In the genomic region with DNA sequence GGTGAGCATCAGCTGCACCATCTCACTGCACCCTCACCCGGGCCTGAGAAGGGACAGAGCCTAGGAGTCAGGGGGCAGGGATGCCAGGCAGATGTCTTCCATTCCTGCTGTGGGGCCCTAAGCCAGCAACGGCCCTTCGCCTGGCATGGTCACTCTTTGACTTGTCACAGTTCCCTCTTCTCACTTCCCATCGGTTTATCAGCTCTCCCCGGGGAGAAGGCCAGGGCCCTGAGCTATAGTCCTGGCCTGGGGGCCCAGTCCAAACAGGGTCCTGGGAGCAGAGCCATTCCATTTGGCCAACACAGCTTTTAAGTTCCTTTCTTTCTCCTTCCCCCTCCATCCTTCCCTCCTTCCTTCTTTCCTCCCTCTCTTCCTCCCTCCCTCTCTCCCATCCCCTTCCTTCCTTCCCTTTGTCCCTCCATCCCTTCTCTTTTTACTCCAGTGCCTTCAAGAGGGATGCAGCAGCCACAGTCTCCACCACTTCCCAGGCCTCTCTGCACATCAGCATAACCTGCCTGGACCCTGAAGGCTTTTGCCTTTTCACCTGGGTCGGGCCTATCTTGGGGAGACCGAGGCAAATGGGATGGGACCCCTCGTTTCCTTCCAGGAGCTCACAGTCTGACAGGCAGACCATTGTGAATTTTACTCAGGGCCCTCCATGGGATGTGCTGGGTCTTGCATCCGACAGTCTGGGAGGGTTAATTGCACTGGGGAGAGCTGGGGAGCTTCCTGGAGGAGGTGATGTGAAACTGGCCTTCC, we compare ENCODE assay signal across 11 cellular contexts. TPM values are rescaled to one million over a fixed set of nuclear protein-coding genes. Genes with fewer than 3 reads are reported as not detected.
DNase-seq lines count a peak whose midpoint lies in the region; ATAC-seq, FAIRE-seq and TF ChIP-seq lines count a peak whose summit lies in the region.
"Had no signal": no experiment of that assay in that cellular context is flagged by ENCODE, and none has a peak within 500 bp of the region (broad histone marks: within the 10 kb centered on the region; RNA-seq: fewer than 3 reads in every experiment).

No MANE protein-coding gene starts in this region.

- peak overlapping the region; percentile 91 for H3K27ac Mint-ChIP-seq in HFFc6
- H3K27ac Mint-ChIP-seq: natural killer cell treated with Interleukin-12 subunit alpha and Interleukin-12 subunit beta and Interleukin-15 and Interleukin-18, amount 100 ng/mL, for 72 hours had no signal

- TF ChIP-seq EP300 in suprapubic skin (IDR thresholded peaks at IDR 0.05): no peak

- H3K27me3 ChIP-seq in breast epithelium: peaks cover 0 to 4% of the 10 kb centered on the region in 2 donors
- H3K27me3 ChIP-seq in suprapubic skin: peaks cover 14% of the 10 kb centered on the region

- 75 to 87% methylated on average over 7 to 9 of the region's 9 CpGs for WGBS in mesodermal cell (ENCODE audit: insufficient coverage in 2 of 2), 2 experiments
- WGBS in suprapubic skin: 31% methylated on average over 8 of the region's 9 CpGs

- H3K9me3 ChIP-seq in breast epithelium (no peaks in the 10 kb centered on the region), mesodermal cell (ENCODE audit: control insufficient read depth, low read length) (no peaks in the 10 kb centered on the region), suprapubic skin (no peaks in the 10 kb centered on the region), kidney (ENCODE audit: control insufficient read depth in 1 of 2, low read length in 2 of 2) (no peaks in the 10 kb centered on the region)

- H3K9ac ChIP-seq in kidney (ENCODE audit: low read length in 2 of 2): no peak overlapping the region

- no peaks in the 10 kb centered on the region for H3K9me3 Mint-ChIP-seq in HFFc6
- H3K9me3 Mint-ChIP-seq: natural killer cell treated with Interleukin-12 subunit alpha and Interleukin-12 subunit beta and Interleukin-15 and Interleukin-18, amount 100 ng/mL, for 72 hours had no signal

- TF ChIP-seq CTCF in HFFc6 (IDR thresholded peaks at IDR 0.05) (no peak), breast epithelium (IDR thresholded peaks at IDR 0.05) (no peak), suprapubic skin (IDR thresholded peaks at IDR 0.05) (no peak), kidney (IDR thresholded peaks at IDR 0.05; ENCODE audit: borderline replicate concordance, extremely low read depth, insufficient read depth) (no peak)

- peak overlapping the region; percentile 41 to 67 (median 65) for H3K4me3 ChIP-seq in breast epithelium
- H3K4me3 ChIP-seq in mesodermal cell (ENCODE audit: extremely low read depth, insufficient read depth, low read length, poor library complexity, severe bottlenecking): peak overlapping the region; percentile 26
- H3K4me3 ChIP-seq in suprapubic skin: peak overlapping the region; percentile 34
- H3K4me3 ChIP-seq in kidney (ENCODE audit: low read length in 2 of 2): no peak overlapping the region

- DNase-seq in HFFc6: no peak
- no peak for DNase-seq in breast epithelium (ENCODE audit: low spot score in 2 of 2)
- no peak for DNase-seq in suprapubic skin (ENCODE audit: low spot score in 2 of 2)
- DNase-seq in kidney: no peak
- DNase-seq in DMS79 (lab: John Stamatoyannopoulos, UW): no peak
- DNase-seq in NCI-H187 (lab: John Stamatoyannopoulos, UW): no peak

- ATAC-seq in GM21390 (IDR thresholded peaks at IDR 0.05; ENCODE audit: unreplicated experiment): no peak
- ATAC-seq: natural killer cell treated with Interleukin-12 subunit alpha and Interleukin-12 subunit beta and Interleukin-15 and Interleukin-18, amount 100 ng/mL, for 72 hours had no signal

- no peaks in the 10 kb centered on the region for H3K36me3 ChIP-seq in breast epithelium
- peaks cover 71% of the 10 kb centered on the region for H3K36me3 ChIP-seq in mesodermal cell (ENCODE audit: control insufficient read depth, insufficient read depth, low read length)
- no peaks in the 10 kb centered on the region for H3K36me3 ChIP-seq in suprapubic skin
- no peaks in the 10 kb centered on the region for H3K36me3 ChIP-seq in kidney (ENCODE audit: control insufficient read depth in 1 of 2, insufficient read depth in 2 of 2, low read length in 2 of 2)

- H3K4me3 Mint-ChIP-seq in HFFc6: peak overlapping the region; percentile 92
- H3K4me3 Mint-ChIP-seq: natural killer cell treated with Interleukin-12 subunit alpha and Interleukin-12 subunit beta and Interleukin-15 and Interleukin-18, amount 100 ng/mL, for 72 hours had no signal

- H3K4me1 Mint-ChIP-seq in HFFc6 (ENCODE audit: low read depth): peaks cover 64% of the 10 kb centered on the region

- intact Hi-C loops in breast epithelium (cut with DNase I; ENCODE audit: low total_unique reads): no loop called here
- intact Hi-C loops in kidney (cut with DNase I): no loop called here

- TF ChIP-seq POLR2A in breast epithelium (IDR thresholded peaks at IDR 0.05) (no peak), suprapubic skin (IDR thresholded peaks at IDR 0.05) (no peak)

- peak overlapping the region; percentile 19 to 87 for H3K27ac ChIP-seq in breast epithelium
- H3K27ac ChIP-seq in mesodermal cell (ENCODE audit: low read depth, low read length, severe bottlenecking): no peak overlapping the region
- peak overlapping the region; percentile 73 for H3K27ac ChIP-seq in suprapubic skin
- peak overlapping the region in 1 of 2 donors; percentile 9 for H3K27ac ChIP-seq in kidney (ENCODE audit: low read depth in 2 of 2, low read length in 2 of 2)

- peaks cover 7 to 12% of the 10 kb centered on the region in 2 donors for H3K4me1 ChIP-seq in breast epithelium
- peaks cover 48% of the 10 kb centered on the region for H3K4me1 ChIP-seq in mesodermal cell (ENCODE audit: control insufficient read depth, insufficient read depth, low read length, poor library complexity, severe bottlenecking)
- H3K4me1 ChIP-seq in suprapubic skin: peaks cover 79% of the 10 kb centered on the region
- peaks cover 0 to 9% of the 10 kb centered on the region in 2 donors for H3K4me1 ChIP-seq in kidney (ENCODE audit: control insufficient read depth in 1 of 2, insufficient read depth in 1 of 2, low read depth in 1 of 2, low read length in 2 of 2)

- no peak for FAIRE-seq in kidney (lab: Jason Lieb, UNC)
- FAIRE-seq: D721Med, TTC549 had no signal

- H3K36me3 Mint-ChIP-seq in HFFc6 (ENCODE audit: low read depth): peaks cover 56% of the 10 kb centered on the region
- H3K36me3 Mint-ChIP-seq: natural killer cell treated with Interleukin-12 subunit alpha and Interleukin-12 subunit beta and Interleukin-15 and Interleukin-18, amount 100 ng/mL, for 72 hours had no signal

- peaks cover 20% of the 10 kb centered on the region for H3K27me3 Mint-ChIP-seq in HFFc6 (ENCODE audit: insufficient read depth)
- H3K27me3 Mint-ChIP-seq: natural killer cell treated with Interleukin-12 subunit alpha and Interleukin-12 subunit beta and Interleukin-15 and Interleukin-18, amount 100 ng/mL, for 72 hours had no signal

RNA-seq across cellular contexts. Expression of gene COL5A1, which starts 4.2 kb away (rescaled TPM):
- 100 to 1,000 TPM; 196 to 308 (median 225) TPM for total RNA-seq in HFFc6 (2021; fragmentation: NEBNext Ultra II Directional; extraction: Animal tissue kit (Norgen Biotek cat#: 25700))
- total RNA-seq in breast epithelium: 10 to 100 TPM; 12.1 to 17.0 (median 15.4) TPM
- 366 TPM for polyA plus RNA-seq in mesodermal cell (2013, experiment 1 of 2)
- polyA plus RNA-seq in mesodermal cell (2013, experiment 2 of 2): 331 TPM
- 10 to 100 TPM in 3 of 4 donors, 1 to 10 TPM in 1; 8.6 to 16.5 (median 15.4) TPM for total RNA-seq in suprapubic skin
- total RNA-seq in kidney: 23.8 TPM
- polyA plus RNA-seq in kidney (ENCODE audit: insufficient read depth, low read depth, low replicate concordance): 2.4 TPM
- total RNA-seq: natural killer cell treated with Interleukin-12 subunit alpha and Interleukin-12 subunit beta and Interleukin-15 and Interleukin-18, amount 100 ng/mL, for 72 hours had no signal

Comparison
In these comparisons a context has a peak if more than half of its experiments do, and no peak if none do; other contexts are left out.
1. H3K4me3 ChIP-seq: peak in breast epithelium (3 of 3), mesodermal cell (single experiment) and suprapubic skin (single experiment); none in kidney (0 of 2).